1 cellular context compared by ENCODE assay signal in the genomic region with DNA sequence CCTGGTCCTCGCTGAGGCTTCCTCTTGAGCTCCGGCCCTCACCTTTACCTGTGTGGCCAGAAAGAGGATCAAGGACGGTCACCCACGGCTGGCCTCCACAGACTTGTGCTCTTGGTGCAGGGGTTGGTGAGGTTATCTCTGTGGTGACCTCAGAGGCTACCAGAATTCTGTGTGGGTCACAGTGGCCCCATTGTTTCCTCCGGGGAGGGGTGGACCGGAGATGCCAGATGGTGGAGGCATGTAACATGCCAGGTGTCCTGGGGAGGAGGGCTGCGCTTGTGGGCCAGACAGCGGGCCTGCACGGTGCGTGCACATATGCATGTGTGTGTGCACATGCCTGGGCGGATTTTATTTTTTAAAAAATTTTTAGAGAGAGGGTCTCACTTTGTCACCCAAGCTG.
TF ChIP-seq lines count a peak whose summit lies in the region.

No MANE protein-coding gene starts in this region.

TF ChIP-seq in HepG2, 621 proteins besides CTCF, POLR2A, EP300 and RAD21:
- TF ChIP-seq ZEB1 (IDR thresholded peaks at IDR 0.05; ENCODE audit: insufficient replicate concordance, low read depth) (peak; percentile 56), ZNF296 (CRISPR knock-in tag; conservative IDR thresholded peaks at IDR 0.05) (no peak), ATAD3A (CRISPR knock-in tag; IDR thresholded peaks at IDR 0.05) (no peak), ZNF451 (CRISPR knock-in tag; IDR thresholded peaks at IDR 0.05) (no peak), NR2F2 (IDR thresholded peaks at IDR 0.05; ENCODE audit: borderline replicate concordance, low read depth) (peak; percentile 63; the same call in 1 of the 2 replicates), RXRA (CRISPR knock-in tag; IDR thresholded peaks at IDR 0.05) (peak; percentile 45; the same call in 1 of the 2 replicates), CHD2 (IDR thresholded peaks at IDR 0.05; ENCODE audit: low read depth, low read length) (no peak), ZNF263 (CRISPR knock-in tag; IDR thresholded peaks at IDR 0.05) (peak; percentile 37; the same call in 1 of the 2 replicates), TGIF2 (CRISPR knock-in tag; IDR thresholded peaks at IDR 0.05) (no peak), FOXA1 (IDR thresholded peaks at IDR 0.05) (no peak), FOXA1 (CRISPR knock-in tag; IDR thresholded peaks at IDR 0.05) (0 out of 2 replicates have a peak, but pooled peaks have one; percentile 16), NR2F6 (IDR thresholded peaks at IDR 0.05) (peak; percentile 65), NR2F6 (CRISPR knock-in tag; IDR thresholded peaks at IDR 0.05) (peak; percentile 62), SKI (IDR thresholded peaks at IDR 0.05; ENCODE audit: partially characterized antibody) (no peak), SOX6 (IDR thresholded peaks at IDR 0.05) (no peak), SOX6 (CRISPR knock-in tag; IDR thresholded peaks at IDR 0.05) (peak; percentile 47), ZNF460 (CRISPR knock-in tag; IDR thresholded peaks at IDR 0.05; ENCODE audit: borderline replicate concordance) (no peak), FOSL1 (CRISPR knock-in tag; IDR thresholded peaks at IDR 0.05; ENCODE audit: borderline replicate concordance) (no peak), ZSCAN22 (CRISPR knock-in tag; IDR thresholded peaks at IDR 0.05) (peak; percentile 95), SOX13 (IDR thresholded peaks at IDR 0.05) (no peak), SOX13 (CRISPR knock-in tag; conservative IDR thresholded peaks at IDR 0.05 in 1 of 2, IDR thresholded peaks at IDR 0.05 in 1 of 2) (peak in 1 of 2 experiments; percentile 54; a peak in 1 of 4 replicates), PPARG (CRISPR knock-in tag; conservative IDR thresholded peaks at IDR 0.05) (no peak), TMF1 (CRISPR knock-in tag; IDR thresholded peaks at IDR 0.05; ENCODE audit: low read depth) (no peak), HNF4A (CRISPR knock-in tag; IDR thresholded peaks at IDR 0.05) (no peak), ZNF326 (CRISPR knock-in tag; IDR thresholded peaks at IDR 0.05; ENCODE audit: borderline replicate concordance) (no peak), HNRNPL (IDR thresholded peaks at IDR 0.05; ENCODE audit: low read depth, low read length) (peak; percentile 64; the same call in 1 of the 2 replicates)
- TF ChIP-seq, protein P1, sequence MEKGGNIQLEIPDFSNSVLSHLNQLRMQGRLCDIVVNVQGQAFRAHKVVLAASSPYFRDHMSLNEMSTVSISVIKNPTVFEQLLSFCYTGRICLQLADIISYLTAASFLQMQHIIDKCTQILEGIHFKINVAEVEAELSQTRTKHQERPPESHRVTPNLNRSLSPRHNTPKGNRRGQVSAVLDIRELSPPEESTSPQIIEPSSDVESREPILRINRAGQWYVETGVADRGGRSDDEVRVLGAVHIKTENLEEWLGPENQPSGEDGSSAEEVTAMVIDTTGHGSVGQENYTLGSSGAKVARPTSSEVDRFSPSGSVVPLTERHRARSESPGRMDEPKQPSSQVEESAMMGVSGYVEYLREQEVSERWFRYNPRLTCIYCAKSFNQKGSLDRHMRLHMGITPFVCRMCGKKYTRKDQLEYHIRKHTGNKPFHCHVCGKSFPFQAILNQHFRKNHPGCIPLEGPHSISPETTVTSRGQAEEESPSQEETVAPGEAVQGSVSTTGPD (CRISPR knock-in tag; IDR thresholded peaks at IDR 0.05) = peak; percentile 88
- TF ChIP-seq, protein P2, sequence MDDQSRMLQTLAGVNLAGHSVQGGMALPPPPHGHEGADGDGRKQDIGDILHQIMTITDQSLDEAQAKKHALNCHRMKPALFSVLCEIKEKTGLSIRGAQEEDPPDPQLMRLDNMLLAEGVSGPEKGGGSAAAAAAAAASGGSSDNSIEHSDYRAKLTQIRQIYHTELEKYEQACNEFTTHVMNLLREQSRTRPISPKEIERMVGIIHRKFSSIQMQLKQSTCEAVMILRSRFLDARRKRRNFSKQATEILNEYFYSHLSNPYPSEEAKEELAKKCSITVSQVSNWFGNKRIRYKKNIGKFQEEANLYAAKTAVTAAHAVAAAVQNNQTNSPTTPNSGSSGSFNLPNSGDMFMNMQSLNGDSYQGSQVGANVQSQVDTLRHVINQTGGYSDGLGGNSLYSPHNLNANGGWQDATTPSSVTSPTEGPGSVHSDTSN (CRISPR knock-in tag; IDR thresholded peaks at IDR 0.05; ENCODE audit: borderline replicate concordance) = no peak
- TF ChIP-seq, protein P3, sequence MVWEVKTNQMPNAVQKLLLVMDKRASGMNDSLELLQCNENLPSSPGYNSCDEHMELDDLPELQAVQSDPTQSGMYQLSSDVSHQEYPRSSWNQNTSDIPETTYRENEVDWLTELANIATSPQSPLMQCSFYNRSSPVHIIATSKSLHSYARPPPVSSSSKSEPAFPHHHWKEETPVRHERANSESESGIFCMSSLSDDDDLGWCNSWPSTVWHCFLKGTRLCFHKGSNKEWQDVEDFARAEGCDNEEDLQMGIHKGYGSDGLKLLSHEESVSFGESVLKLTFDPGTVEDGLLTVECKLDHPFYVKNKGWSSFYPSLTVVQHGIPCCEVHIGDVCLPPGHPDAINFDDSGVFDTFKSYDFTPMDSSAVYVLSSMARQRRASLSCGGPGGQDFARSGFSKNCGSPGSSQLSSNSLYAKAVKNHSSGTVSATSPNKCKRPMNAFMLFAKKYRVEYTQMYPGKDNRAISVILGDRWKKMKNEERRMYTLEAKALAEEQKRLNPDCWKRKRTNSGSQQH (CRISPR knock-in tag; IDR thresholded peaks at IDR 0.05; ENCODE audit: low read depth) = no peak
- TF ChIP-seq, protein P4, sequence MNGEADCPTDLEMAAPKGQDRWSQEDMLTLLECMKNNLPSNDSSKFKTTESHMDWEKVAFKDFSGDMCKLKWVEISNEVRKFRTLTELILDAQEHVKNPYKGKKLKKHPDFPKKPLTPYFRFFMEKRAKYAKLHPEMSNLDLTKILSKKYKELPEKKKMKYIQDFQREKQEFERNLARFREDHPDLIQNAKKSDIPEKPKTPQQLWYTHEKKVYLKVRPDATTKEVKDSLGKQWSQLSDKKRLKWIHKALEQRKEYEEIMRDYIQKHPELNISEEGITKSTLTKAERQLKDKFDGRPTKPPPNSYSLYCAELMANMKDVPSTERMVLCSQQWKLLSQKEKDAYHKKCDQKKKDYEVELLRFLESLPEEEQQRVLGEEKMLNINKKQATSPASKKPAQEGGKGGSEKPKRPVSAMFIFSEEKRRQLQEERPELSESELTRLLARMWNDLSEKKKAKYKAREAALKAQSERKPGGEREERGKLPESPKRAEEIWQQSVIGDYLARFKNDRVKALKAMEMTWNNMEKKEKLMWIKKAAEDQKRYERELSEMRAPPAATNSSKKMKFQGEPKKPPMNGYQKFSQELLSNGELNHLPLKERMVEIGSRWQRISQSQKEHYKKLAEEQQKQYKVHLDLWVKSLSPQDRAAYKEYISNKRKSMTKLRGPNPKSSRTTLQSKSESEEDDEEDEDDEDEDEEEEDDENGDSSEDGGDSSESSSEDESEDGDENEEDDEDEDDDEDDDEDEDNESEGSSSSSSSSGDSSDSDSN (CRISPR knock-in tag; IDR thresholded peaks at IDR 0.05) = 0 out of 2 replicates have a peak, but pooled peaks have one; percentile 13
- TF ChIP-seq, protein P5, sequence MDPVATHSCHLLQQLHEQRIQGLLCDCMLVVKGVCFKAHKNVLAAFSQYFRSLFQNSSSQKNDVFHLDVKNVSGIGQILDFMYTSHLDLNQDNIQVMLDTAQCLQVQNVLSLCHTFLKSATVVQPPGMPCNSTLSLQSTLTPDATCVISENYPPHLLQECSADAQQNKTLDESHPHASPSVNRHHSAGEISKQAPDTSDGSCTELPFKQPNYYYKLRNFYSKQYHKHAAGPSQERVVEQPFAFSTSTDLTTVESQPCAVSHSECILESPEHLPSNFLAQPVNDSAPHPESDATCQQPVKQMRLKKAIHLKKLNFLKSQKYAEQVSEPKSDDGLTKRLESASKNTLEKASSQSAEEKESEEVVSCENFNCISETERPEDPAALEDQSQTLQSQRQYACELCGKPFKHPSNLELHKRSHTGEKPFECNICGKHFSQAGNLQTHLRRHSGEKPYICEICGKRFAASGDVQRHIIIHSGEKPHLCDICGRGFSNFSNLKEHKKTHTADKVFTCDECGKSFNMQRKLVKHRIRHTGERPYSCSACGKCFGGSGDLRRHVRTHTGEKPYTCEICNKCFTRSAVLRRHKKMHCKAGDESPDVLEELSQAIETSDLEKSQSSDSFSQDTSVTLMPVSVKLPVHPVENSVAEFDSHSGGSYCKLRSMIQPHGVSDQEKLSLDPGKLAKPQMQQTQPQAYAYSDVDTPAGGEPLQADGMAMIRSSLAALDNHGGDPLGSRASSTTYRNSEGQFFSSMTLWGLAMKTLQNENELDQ (CRISPR knock-in tag; IDR thresholded peaks at IDR 0.05; ENCODE audit: borderline replicate concordance) = no peak
- TF ChIP-seq, protein P6, sequence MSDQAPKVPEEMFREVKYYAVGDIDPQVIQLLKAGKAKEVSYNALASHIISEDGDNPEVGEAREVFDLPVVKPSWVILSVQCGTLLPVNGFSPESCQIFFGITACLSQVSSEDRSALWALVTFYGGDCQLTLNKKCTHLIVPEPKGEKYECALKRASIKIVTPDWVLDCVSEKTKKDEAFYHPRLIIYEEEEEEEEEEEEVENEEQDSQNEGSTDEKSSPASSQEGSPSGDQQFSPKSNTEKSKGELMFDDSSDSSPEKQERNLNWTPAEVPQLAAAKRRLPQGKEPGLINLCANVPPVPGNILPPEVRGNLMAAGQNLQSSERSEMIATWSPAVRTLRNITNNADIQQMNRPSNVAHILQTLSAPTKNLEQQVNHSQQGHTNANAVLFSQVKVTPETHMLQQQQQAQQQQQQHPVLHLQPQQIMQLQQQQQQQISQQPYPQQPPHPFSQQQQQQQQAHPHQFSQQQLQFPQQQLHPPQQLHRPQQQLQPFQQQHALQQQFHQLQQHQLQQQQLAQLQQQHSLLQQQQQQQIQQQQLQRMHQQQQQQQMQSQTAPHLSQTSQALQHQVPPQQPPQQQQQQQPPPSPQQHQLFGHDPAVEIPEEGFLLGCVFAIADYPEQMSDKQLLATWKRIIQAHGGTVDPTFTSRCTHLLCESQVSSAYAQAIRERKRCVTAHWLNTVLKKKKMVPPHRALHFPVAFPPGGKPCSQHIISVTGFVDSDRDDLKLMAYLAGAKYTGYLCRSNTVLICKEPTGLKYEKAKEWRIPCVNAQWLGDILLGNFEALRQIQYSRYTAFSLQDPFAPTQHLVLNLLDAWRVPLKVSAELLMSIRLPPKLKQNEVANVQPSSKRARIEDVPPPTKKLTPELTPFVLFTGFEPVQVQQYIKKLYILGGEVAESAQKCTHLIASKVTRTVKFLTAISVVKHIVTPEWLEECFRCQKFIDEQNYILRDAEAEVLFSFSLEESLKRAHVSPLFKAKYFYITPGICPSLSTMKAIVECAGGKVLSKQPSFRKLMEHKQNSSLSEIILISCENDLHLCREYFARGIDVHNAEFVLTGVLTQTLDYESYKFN (CRISPR knock-in tag; conservative IDR thresholded peaks at IDR 0.05) = peak; percentile 28; the same call in 1 of the 2 replicates
- TF ChIP-seq, protein P7, sequence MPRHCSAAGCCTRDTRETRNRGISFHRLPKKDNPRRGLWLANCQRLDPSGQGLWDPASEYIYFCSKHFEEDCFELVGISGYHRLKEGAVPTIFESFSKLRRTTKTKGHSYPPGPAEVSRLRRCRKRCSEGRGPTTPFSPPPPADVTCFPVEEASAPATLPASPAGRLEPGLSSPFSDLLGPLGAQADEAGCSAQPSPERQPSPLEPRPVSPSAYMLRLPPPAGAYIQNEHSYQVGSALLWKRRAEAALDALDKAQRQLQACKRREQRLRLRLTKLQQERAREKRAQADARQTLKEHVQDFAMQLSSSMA (CRISPR knock-in tag; IDR thresholded peaks at IDR 0.05) = no peak
- TF ChIP-seq, protein P8, sequence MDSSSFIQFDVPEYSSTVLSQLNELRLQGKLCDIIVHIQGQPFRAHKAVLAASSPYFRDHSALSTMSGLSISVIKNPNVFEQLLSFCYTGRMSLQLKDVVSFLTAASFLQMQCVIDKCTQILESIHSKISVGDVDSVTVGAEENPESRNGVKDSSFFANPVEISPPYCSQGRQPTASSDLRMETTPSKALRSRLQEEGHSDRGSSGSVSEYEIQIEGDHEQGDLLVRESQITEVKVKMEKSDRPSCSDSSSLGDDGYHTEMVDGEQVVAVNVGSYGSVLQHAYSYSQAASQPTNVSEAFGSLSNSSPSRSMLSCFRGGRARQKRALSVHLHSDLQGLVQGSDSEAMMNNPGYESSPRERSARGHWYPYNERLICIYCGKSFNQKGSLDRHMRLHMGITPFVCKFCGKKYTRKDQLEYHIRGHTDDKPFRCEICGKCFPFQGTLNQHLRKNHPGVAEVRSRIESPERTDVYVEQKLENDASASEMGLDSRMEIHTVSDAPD (CRISPR knock-in tag; IDR thresholded peaks at IDR 0.05) = peak; percentile 98
- TF ChIP-seq, protein P9, sequence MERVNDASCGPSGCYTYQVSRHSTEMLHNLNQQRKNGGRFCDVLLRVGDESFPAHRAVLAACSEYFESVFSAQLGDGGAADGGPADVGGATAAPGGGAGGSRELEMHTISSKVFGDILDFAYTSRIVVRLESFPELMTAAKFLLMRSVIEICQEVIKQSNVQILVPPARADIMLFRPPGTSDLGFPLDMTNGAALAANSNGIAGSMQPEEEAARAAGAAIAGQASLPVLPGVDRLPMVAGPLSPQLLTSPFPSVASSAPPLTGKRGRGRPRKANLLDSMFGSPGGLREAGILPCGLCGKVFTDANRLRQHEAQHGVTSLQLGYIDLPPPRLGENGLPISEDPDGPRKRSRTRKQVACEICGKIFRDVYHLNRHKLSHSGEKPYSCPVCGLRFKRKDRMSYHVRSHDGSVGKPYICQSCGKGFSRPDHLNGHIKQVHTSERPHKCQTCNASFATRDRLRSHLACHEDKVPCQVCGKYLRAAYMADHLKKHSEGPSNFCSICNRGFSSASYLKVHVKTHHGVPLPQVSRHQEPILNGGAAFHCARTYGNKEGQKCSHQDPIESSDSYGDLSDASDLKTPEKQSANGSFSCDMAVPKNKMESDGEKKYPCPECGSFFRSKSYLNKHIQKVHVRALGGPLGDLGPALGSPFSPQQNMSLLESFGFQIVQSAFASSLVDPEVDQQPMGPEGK (CRISPR knock-in tag; IDR thresholded peaks at IDR 0.05) = peak; percentile 53
TF ChIP-seq in HepG2: peak in this region for 15.
